In genomic region chr5:98935206-98935605, GRCh38 we compare ENCODE assay signal across 23 cellular contexts. TPM values are rescaled to one million over a fixed set of nuclear protein-coding genes. Genes with fewer than 3 reads are reported as not detected.
DNase-seq lines count a peak whose midpoint lies in the region; ATAC-seq and TF ChIP-seq lines count a peak whose summit lies in the region.
"Had no signal": no experiment of that assay in that cellular context is flagged by ENCODE, and none has a peak within 500 bp of the region (broad histone marks: within the 10 kb centered on the region; RNA-seq: fewer than 3 reads in every experiment).

No MANE protein-coding gene starts in this region.

- H3K27me3 Mint-ChIP-seq in CD4-positive, alpha-beta T cell, result no peaks in the 10 kb centered on the region
- H3K27me3 Mint-ChIP-seq in activated naive CD8-positive, alpha-beta T cell treated with anti-CD3 and anti-CD28 coated beads for 36 hours, result no peaks in the 10 kb centered on the region
- H3K27me3 Mint-ChIP-seq in activated T-helper 1 cell treated with anti-CD3 and anti-CD28 coated beads, Interleukin-12 subunit alpha, Interleukin-12 subunit beta, Interleukin-2, Interleukin-4 antibody, amounts not matched to agents 30 ng/mL and 10 ng/mL and 1 ng/mL, durations not matched to agents 14 hours and 24 hours and 36 hours (ENCODE audit: insufficient read depth), result no peaks in the 10 kb centered on the region

- DNase-seq in CD4-positive, alpha-beta T cell, result no peak
- DNase-seq in activated naive CD8-positive, alpha-beta T cell treated with anti-CD3 and anti-CD28 coated beads for 36 hours, result no peak
- DNase-seq in activated T-helper 1 cell treated with anti-CD3 and anti-CD28 coated beads, Interleukin-12 subunit alpha, Interleukin-12 subunit beta, Interleukin-2, Interleukin-4 antibody, amounts not matched to agents 30 ng/mL and 10 ng/mL and 1 ng/mL, durations not matched to agents 14 hours and 24 hours and 36 hours (ENCODE audit: low spot score), result no peak
- no peak for DNase-seq in left lung
- DNase-seq: anterior cingulate cortex; cerebellar nuclear complex; effector CD4-positive, alpha-beta T cell; GDM1; glutamatergic neuron; NCI-H1417 treated with DMSO at 0.1 percent for 48 hours; NCI-H2171 treated with DMSO at 0.1 percent for 48 hours; occipital lobe; right lobe of liver; SHP77 treated with DMSO at 0.1 percent for 48 hours; thyroid gland had no signal

- POLR2A ChIA-PET in CD4-positive, alpha-beta T cell (lab: Charles Lee), result interaction anchor here (0.8 to 1.3 kb wide), 2 partner anchors 92 to 97 kb away, joined by 3 read pairs; no protein-coding TSS in a partner anchor

- TF ChIP-seq CTCF in CD4-positive, alpha-beta T cell (IDR thresholded peaks at IDR 0.05), result no peak
- TF ChIP-seq CTCF in neutrophil (IDR thresholded peaks at IDR 0.05) (no peak), left lung (IDR thresholded peaks at IDR 0.05) (no peak)

- H3K4me1 Mint-ChIP-seq in CD4-positive, alpha-beta T cell (ENCODE audit: low read depth), result peaks cover 83% of the 10 kb centered on the region
- H3K4me1 Mint-ChIP-seq in activated naive CD8-positive, alpha-beta T cell treated with anti-CD3 and anti-CD28 coated beads for 36 hours, result peaks cover 62% of the 10 kb centered on the region
- H3K4me1 Mint-ChIP-seq in activated T-helper 1 cell treated with anti-CD3 and anti-CD28 coated beads, Interleukin-12 subunit alpha, Interleukin-12 subunit beta, Interleukin-2, Interleukin-4 antibody, amounts not matched to agents 30 ng/mL and 10 ng/mL and 1 ng/mL, durations not matched to agents 14 hours and 24 hours and 36 hours (ENCODE audit: low read depth), result peaks cover 39% of the 10 kb centered on the region

- no peaks in the 10 kb centered on the region for H3K27me3 ChIP-seq in CD4-positive, alpha-beta T cell (ENCODE audit: control insufficient read depth, insufficient read depth, low read length)
- H3K27me3 ChIP-seq in neutrophil (no peaks in the 10 kb centered on the region), left lung (no peaks in the 10 kb centered on the region)
- H3K27me3 ChIP-seq: right lobe of liver, thyroid gland had no signal

- peaks cover 59 to 61% of the 10 kb centered on the region in 2 experiments for H3K4me1 ChIP-seq in neutrophil (ENCODE audit: control insufficient read depth in 1 of 2, insufficient read depth in 1 of 2, low read depth in 1 of 2, low read length in 1 of 2)
- H3K4me1 ChIP-seq in left lung, result peaks cover 11 to 72% of the 10 kb centered on the region in 2 donors

- H3K4me3 ChIP-seq in neutrophil (ENCODE audit: low read depth in 1 of 2, low read length in 1 of 2) (no peak overlapping the region), left lung (no peak overlapping the region)
- H3K4me3 ChIP-seq: GM12878, HAP-1, right lobe of liver, thyroid gland had no signal

- no peaks in the 10 kb centered on the region for H3K9me3 ChIP-seq in CD4-positive, alpha-beta T cell (ENCODE audit: control insufficient read depth, low read length)
- no peaks in the 10 kb centered on the region for H3K9me3 ChIP-seq in neutrophil
- no peaks in the 10 kb centered on the region for H3K9me3 ChIP-seq in left lung
- H3K9me3 ChIP-seq: HAP-1, right lobe of liver, thyroid gland had no signal

- H3K9me3 Mint-ChIP-seq in CD4-positive, alpha-beta T cell, result no peaks in the 10 kb centered on the region
- peaks cover 2% of the 10 kb centered on the region for H3K9me3 Mint-ChIP-seq in activated naive CD8-positive, alpha-beta T cell treated with anti-CD3 and anti-CD28 coated beads for 36 hours
- H3K9me3 Mint-ChIP-seq in activated T-helper 1 cell treated with anti-CD3 and anti-CD28 coated beads, Interleukin-12 subunit alpha, Interleukin-12 subunit beta, Interleukin-2, Interleukin-4 antibody, amounts not matched to agents 30 ng/mL and 10 ng/mL and 1 ng/mL, durations not matched to agents 14 hours and 24 hours and 36 hours, result no peaks in the 10 kb centered on the region
- H3K9me3 Mint-ChIP-seq: stimulated activated effector memory CD8-positive, alpha-beta T cell treated with anti-CD3 and anti-CD28 coated beads, Interleukin-12 subunit alpha, Interleukin-12 subunit beta, amount 100 ng/mL, for 72 hours; T-helper 2 cell treated with Interferon-gamma antibody and Interleukin-4, amounts not matched to agents 5 μg/mL and 100 μg/mL, for 36 hours had no signal

- no peak overlapping the region for H3K4me3 Mint-ChIP-seq in CD4-positive, alpha-beta T cell
- no peak overlapping the region for H3K4me3 Mint-ChIP-seq in activated naive CD8-positive, alpha-beta T cell treated with anti-CD3 and anti-CD28 coated beads for 36 hours
- no peak overlapping the region for H3K4me3 Mint-ChIP-seq in activated T-helper 1 cell treated with anti-CD3 and anti-CD28 coated beads, Interleukin-12 subunit alpha, Interleukin-12 subunit beta, Interleukin-2, Interleukin-4 antibody, amounts not matched to agents 30 ng/mL and 10 ng/mL and 1 ng/mL, durations not matched to agents 14 hours and 24 hours and 36 hours
- H3K4me3 Mint-ChIP-seq: stimulated activated effector memory CD8-positive, alpha-beta T cell treated with anti-CD3 and anti-CD28 coated beads, Interleukin-12 subunit alpha, Interleukin-12 subunit beta, amount 100 ng/mL, for 72 hours; T-helper 2 cell treated with Interferon-gamma antibody and Interleukin-4, amounts not matched to agents 5 μg/mL and 100 μg/mL, for 36 hours had no signal

- CTCF ChIA-PET in CD4-positive, alpha-beta T cell (lab: Charles Lee), result no interaction called here

- H3K27ac Mint-ChIP-seq in CD4-positive, alpha-beta T cell, result peak overlapping the region; percentile 97
- peak overlapping the region; percentile 91 for H3K27ac Mint-ChIP-seq in activated naive CD8-positive, alpha-beta T cell treated with anti-CD3 and anti-CD28 coated beads for 36 hours
- H3K27ac Mint-ChIP-seq in activated T-helper 1 cell treated with anti-CD3 and anti-CD28 coated beads, Interleukin-12 subunit alpha, Interleukin-12 subunit beta, Interleukin-2, Interleukin-4 antibody, amounts not matched to agents 30 ng/mL and 10 ng/mL and 1 ng/mL, durations not matched to agents 14 hours and 24 hours and 36 hours, result no peak overlapping the region
- H3K27ac Mint-ChIP-seq: T-helper 2 cell treated with Interferon-gamma antibody and Interleukin-4, amounts not matched to agents 5 μg/mL and 100 μg/mL, for 36 hours had no signal

- H3K27ac ChIP-seq in CD4-positive, alpha-beta T cell (ENCODE audit: low read depth, low read length), result peak overlapping the region; percentile 17
- H3K27ac ChIP-seq in neutrophil, result peak overlapping the region; percentile 99
- H3K27ac ChIP-seq in left lung, result peak overlapping the region in 1 of 2 donors; percentile 86
- H3K27ac ChIP-seq: right lobe of liver, thyroid gland had no signal

- H3K36me3 Mint-ChIP-seq in CD4-positive, alpha-beta T cell (ENCODE audit: low read depth), result peaks cover 22% of the 10 kb centered on the region
- peaks cover 9% of the 10 kb centered on the region for H3K36me3 Mint-ChIP-seq in activated naive CD8-positive, alpha-beta T cell treated with anti-CD3 and anti-CD28 coated beads for 36 hours
- H3K36me3 Mint-ChIP-seq in activated T-helper 1 cell treated with anti-CD3 and anti-CD28 coated beads, Interleukin-12 subunit alpha, Interleukin-12 subunit beta, Interleukin-2, Interleukin-4 antibody, amounts not matched to agents 30 ng/mL and 10 ng/mL and 1 ng/mL, durations not matched to agents 14 hours and 24 hours and 36 hours (ENCODE audit: low read depth), result peaks cover 9% of the 10 kb centered on the region

- no peak for ATAC-seq in CD4-positive, alpha-beta T cell (ENCODE audit: poor library complexity)
- ATAC-seq in GM19463 (IDR thresholded peaks at IDR 0.05; ENCODE audit: unreplicated experiment) (peak; percentile 26), HG02759 (IDR thresholded peaks at IDR 0.05; ENCODE audit: unreplicated experiment) (no peak), left lung (no peak)
- ATAC-seq: GM12878; left lobe of liver; right lobe of liver; stimulated activated effector memory CD8-positive, alpha-beta T cell treated with anti-CD3 and anti-CD28 coated beads, Interleukin-12 subunit alpha, Interleukin-12 subunit beta, amount 100 ng/mL, for 72 hours had no signal

- H3K36me3 ChIP-seq in neutrophil, result peaks cover 10% of the 10 kb centered on the region
- H3K36me3 ChIP-seq in left lung, result no peaks in the 10 kb centered on the region
- H3K36me3 ChIP-seq: HAP-1, right lobe of liver, thyroid gland had no signal

- intact Hi-C loops in CD4-positive, alpha-beta T cell (cut with DNase I, micrococcal nuclease), result loop anchor here in 1 of 2 experiments (10.0 kb wide), 1 partner anchor 1600 kb away; the partner anchor contains the start of gene FAM174A
- intact Hi-C loops in activated T-helper 1 cell treated with anti-CD3 and anti-CD28 coated beads, Interleukin-12 subunit alpha, Interleukin-12 subunit beta, Interleukin-2, Interleukin-4 antibody, amounts not matched to agents 30 ng/mL and 10 ng/mL and 1 ng/mL, durations not matched to agents 14 hours and 24 hours and 36 hours (cut with micrococcal nuclease), result no loop called here
- intact Hi-C loops in left lung (cut with DNase I), result no loop called here

RNA-seq across cellular contexts. Expression of gene CHD1, which starts 6.4 kb away (rescaled TPM):
- total RNA-seq in CD4-positive, alpha-beta T cell, result 100 to 1,000 TPM; 217 to 228 TPM
- total RNA-seq in activated naive CD8-positive, alpha-beta T cell treated with anti-CD3 and anti-CD28 coated beads for 36 hours, result 10 to 100 TPM; 58.0 to 58.5 TPM
- total RNA-seq in activated T-helper 1 cell treated with anti-CD3 and anti-CD28 coated beads, Interleukin-12 subunit alpha, Interleukin-12 subunit beta, Interleukin-2, Interleukin-4 antibody, amounts not matched to agents 30 ng/mL and 10 ng/mL and 1 ng/mL, durations not matched to agents 14 hours and 24 hours and 36 hours, result 83.0 and 83.3 TPM in 2 replicates
- 10 to 100 TPM; 26.0 to 31.3 TPM for total RNA-seq in left lung
